In the genomic region with DNA sequence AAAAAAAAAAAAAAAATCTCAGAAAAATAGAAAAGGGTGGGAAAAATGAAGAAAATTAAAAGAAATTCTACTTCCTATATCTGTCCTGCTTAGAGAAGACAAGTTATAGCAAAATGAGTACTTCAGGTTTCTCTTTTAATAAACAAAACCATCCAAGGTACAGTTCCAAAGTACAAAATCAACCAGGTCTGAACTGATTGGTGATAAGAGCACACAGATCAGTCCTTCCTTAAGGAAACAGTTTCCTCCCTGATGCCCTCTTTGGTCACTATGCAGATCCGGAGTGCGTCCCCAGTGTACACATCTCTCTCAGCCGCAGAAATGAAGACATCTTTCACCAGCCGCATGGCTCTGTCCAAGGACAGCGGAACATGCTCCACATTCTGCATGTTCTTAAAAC, we compare ENCODE assay signal across 17 cellular contexts.
"Had no signal": no experiment of that assay in that cellular context is flagged by ENCODE, and none has a peak within 500 bp of the region (broad histone marks: within the 10 kb centered on the region; RNA-seq: fewer than 3 reads in every experiment).

No MANE protein-coding gene starts in this region.

- FAIRE-seq: kidney, urothelium cell line had no signal

- DNase-seq: effector memory CD4-positive, alpha-beta T cell; esophagus squamous epithelium; foreskin fibroblast; glutamatergic neuron; kidney; left cardiac atrium; mammary epithelial cell; naive thymus-derived CD8-positive, alpha-beta T cell; psoas muscle; retina; stimulated activated CD4-positive, alpha-beta T cell treated with anti-CD3 and anti-CD28 coated beads, Interleukin-2, amount 100 ng/mL, for 24 hours; stimulated activated CD4-positive, alpha-beta T cell treated with anti-CD3 and anti-CD28 coated beads, Interleukin-4, amount 100 ng/mL, for 4 hours; stimulated activated naive B cell treated with anti-CD40 and anti-IgM and Interleukin-4, amounts not matched to agents 10 μg/mL and 1 μg/mL and 100 μg/mL, for 72 hours had no signal

- H3K9me3 ChIP-seq: esophagus squamous epithelium, gastroesophageal sphincter, neutrophil, psoas muscle had no signal

- ATAC-seq: gastroesophageal sphincter; left cardiac atrium; naive thymus-derived CD8-positive, alpha-beta T cell; sciatic nerve; stimulated activated naive B cell treated with anti-CD40 and anti-IgM and Interleukin-4, amounts not matched to agents 10 μg/mL and 1 μg/mL and 100 μg/mL, for 72 hours had no signal

- H3K4me1 ChIP-seq: esophagus squamous epithelium had no signal

- H3K27me3 ChIP-seq: esophagus squamous epithelium, gastroesophageal sphincter, neutrophil had no signal

- H3K27ac ChIP-seq: esophagus squamous epithelium, gastroesophageal sphincter, neutrophil, psoas muscle had no signal

- H3K4me3 ChIP-seq: esophagus squamous epithelium, gastroesophageal sphincter, psoas muscle had no signal
